Comparison of ENCODE assay signal across 20 cellular contexts in the genomic region with DNA sequence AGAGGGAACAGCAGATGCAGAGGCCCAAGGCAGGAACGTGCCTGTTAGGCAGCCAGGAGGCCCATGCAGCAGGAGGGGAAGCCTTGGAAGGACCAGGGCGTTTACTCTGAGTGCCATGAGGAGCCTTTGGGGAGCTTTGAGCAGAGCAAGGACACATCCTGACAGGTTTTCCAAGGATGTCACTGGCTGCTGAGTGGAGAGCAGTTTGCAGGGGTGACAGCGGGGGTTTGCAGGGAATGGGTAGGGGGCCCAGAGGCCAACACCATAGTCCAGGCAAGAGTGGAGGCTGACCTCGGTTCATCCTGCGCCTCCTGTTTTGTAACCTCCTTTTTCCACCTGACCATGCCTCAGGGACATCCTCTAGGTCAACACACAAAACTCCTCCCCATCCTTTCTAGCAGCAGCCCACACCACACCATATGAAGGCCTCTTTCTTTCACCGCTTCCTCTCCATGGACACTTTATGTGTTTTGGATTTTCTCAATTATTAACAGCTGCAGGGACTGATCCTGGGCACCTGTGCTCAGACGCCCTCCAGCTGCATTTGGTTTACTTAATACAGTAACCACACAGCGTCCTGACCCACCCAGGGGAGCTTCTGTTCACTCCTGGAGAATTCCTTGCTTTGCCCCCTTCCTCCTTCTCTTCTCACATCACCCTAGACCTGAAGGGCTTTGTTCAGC.
DNase-seq lines count a peak whose midpoint lies in the region; ATAC-seq and TF ChIP-seq lines count a peak whose summit lies in the region.
"Had no signal": no experiment of that assay in that cellular context is flagged by ENCODE, and none has a peak within 500 bp of the region (broad histone marks: within the 10 kb centered on the region; RNA-seq: fewer than 3 reads in every experiment).

No MANE protein-coding gene starts in this region.

- no peaks in the 10 kb centered on the region for H3K36me3 Mint-ChIP-seq in activated T-helper 1 cell treated with anti-CD3 and anti-CD28 coated beads, Interleukin-12 subunit alpha, Interleukin-12 subunit beta, Interleukin-2, Interleukin-4 antibody, amounts not matched to agents 30 ng/mL and 10 ng/mL and 1 ng/mL, durations not matched to agents 14 hours and 24 hours and 36 hours (ENCODE audit: low read depth)
- H3K36me3 Mint-ChIP-seq in glutamatergic neuron (ENCODE audit: unreplicated experiment), result no peaks in the 10 kb centered on the region
- H3K36me3 Mint-ChIP-seq in activated T-helper 17 cell treated with anti-CD3 and anti-CD28 coated beads, Interleukin-2, amount 50 U/mL, for 72 hours (ENCODE audit: low read depth), result no peaks in the 10 kb centered on the region
- H3K36me3 Mint-ChIP-seq: CD8-positive, alpha-beta memory T cell had no signal

- POLR2A ChIA-PET in HEK293 (lab: Yijun Ruan, JAX) (no interaction called here), OCI-LY7 (lab: Charles Lee) (no interaction called here)

- no peak overlapping the region for H3K27ac ChIP-seq in BLaER1 treated with 17β-estradiol and CSF1 and Interleukin-3, amounts not matched to agents 10 nM and 100 nM
- no peak overlapping the region for H3K27ac ChIP-seq in HEK293 (ENCODE audit: extremely low read depth, low read depth, low read length)
- no peak overlapping the region for H3K27ac ChIP-seq in lung (ENCODE audit: low read depth in 1 of 2, low read length in 1 of 2)
- no peak overlapping the region for H3K27ac ChIP-seq in OCI-LY7 (ENCODE audit: low read depth, low read length, poor library complexity, severe bottlenecking)
- H3K27ac ChIP-seq in prostate gland, result no peak overlapping the region
- H3K27ac ChIP-seq: SJSA1 had no signal

- peak overlapping the region in 8 of 11 experiments; percentile 1 to 59 (median 22); a peak in 7 of 22 replicates for H3K4me2 ChIP-seq in BLaER1 treated with 17β-estradiol and CSF1 and Interleukin-3, amounts not matched to agents 10 nM and 100 nM
- no peak overlapping the region for H3K4me2 ChIP-seq in OCI-LY7 (ENCODE audit: low read length)

- no peak overlapping the region for H3K4me3 ChIP-seq in BLaER1 treated with 17β-estradiol and CSF1 and Interleukin-3, amounts not matched to agents 10 nM and 100 nM
- H3K4me3 ChIP-seq in HEK293 (ENCODE audit: low read depth, low read length) (no peak overlapping the region), lung (no peak overlapping the region), OCI-LY7 (ENCODE audit: low read depth, low read length, poor library complexity, severe bottlenecking) (no peak overlapping the region), prostate gland (no peak overlapping the region)
- H3K4me3 ChIP-seq: SJSA1 had no signal

- no peaks in the 10 kb centered on the region for H3K36me3 ChIP-seq in BLaER1 treated with 17β-estradiol and CSF1 and Interleukin-3, amounts not matched to agents 10 nM and 100 nM
- H3K36me3 ChIP-seq in HEK293 (ENCODE audit: control insufficient read depth in 2 of 2, insufficient read depth in 1 of 2, low read length in 2 of 2) (no peaks in the 10 kb centered on the region), lung (ENCODE audit: control insufficient read depth in 2 of 2, insufficient read depth in 2 of 2, low read length in 2 of 2) (no peaks in the 10 kb centered on the region), OCI-LY7 (ENCODE audit: insufficient read depth, low read length) (no peaks in the 10 kb centered on the region), prostate gland (no peaks in the 10 kb centered on the region)
- H3K36me3 ChIP-seq: SJSA1 had no signal

- peaks cover 31% of the 10 kb centered on the region for H3K4me1 Mint-ChIP-seq in activated T-helper 1 cell treated with anti-CD3 and anti-CD28 coated beads, Interleukin-12 subunit alpha, Interleukin-12 subunit beta, Interleukin-2, Interleukin-4 antibody, amounts not matched to agents 30 ng/mL and 10 ng/mL and 1 ng/mL, durations not matched to agents 14 hours and 24 hours and 36 hours (ENCODE audit: low read depth)
- peaks cover 13% of the 10 kb centered on the region for H3K4me1 Mint-ChIP-seq in glutamatergic neuron (ENCODE audit: low read depth, unreplicated experiment)
- peaks cover 43% of the 10 kb centered on the region for H3K4me1 Mint-ChIP-seq in activated T-helper 17 cell treated with anti-CD3 and anti-CD28 coated beads, Interleukin-2, amount 50 U/mL, for 72 hours

- H3K9me3 Mint-ChIP-seq in activated T-helper 1 cell treated with anti-CD3 and anti-CD28 coated beads, Interleukin-12 subunit alpha, Interleukin-12 subunit beta, Interleukin-2, Interleukin-4 antibody, amounts not matched to agents 30 ng/mL and 10 ng/mL and 1 ng/mL, durations not matched to agents 14 hours and 24 hours and 36 hours, result no peaks in the 10 kb centered on the region
- peaks cover 9% of the 10 kb centered on the region for H3K9me3 Mint-ChIP-seq in glutamatergic neuron (ENCODE audit: unreplicated experiment)
- H3K9me3 Mint-ChIP-seq in activated T-helper 17 cell treated with anti-CD3 and anti-CD28 coated beads, Interleukin-2, amount 50 U/mL, for 72 hours, result no peaks in the 10 kb centered on the region

- H3K4me1 ChIP-seq in BLaER1 treated with 17β-estradiol and CSF1 and Interleukin-3, amounts not matched to agents 10 nM and 100 nM, result peaks cover 17 to 60% (median 33%) of the 10 kb centered on the region in 10 experiments
- H3K4me1 ChIP-seq in HEK293 (ENCODE audit: control insufficient read depth, insufficient read depth, low read length) (no peaks in the 10 kb centered on the region), lung (ENCODE audit: control insufficient read depth in 2 of 2, insufficient read depth in 2 of 2, low read length in 2 of 2) (no peaks in the 10 kb centered on the region), OCI-LY7 (ENCODE audit: insufficient read depth, low read length, poor library complexity, severe bottlenecking) (no peaks in the 10 kb centered on the region), prostate gland (replicated peaks) (no peaks in the 10 kb centered on the region)

- peaks cover 5% of the 10 kb centered on the region for H3K27me3 Mint-ChIP-seq in activated T-helper 1 cell treated with anti-CD3 and anti-CD28 coated beads, Interleukin-12 subunit alpha, Interleukin-12 subunit beta, Interleukin-2, Interleukin-4 antibody, amounts not matched to agents 30 ng/mL and 10 ng/mL and 1 ng/mL, durations not matched to agents 14 hours and 24 hours and 36 hours (ENCODE audit: insufficient read depth)
- H3K27me3 Mint-ChIP-seq in glutamatergic neuron (ENCODE audit: unreplicated experiment), result peaks cover 4% of the 10 kb centered on the region
- H3K27me3 Mint-ChIP-seq in activated T-helper 17 cell treated with anti-CD3 and anti-CD28 coated beads, Interleukin-2, amount 50 U/mL, for 72 hours, result peaks cover 9% of the 10 kb centered on the region

- H3K9ac ChIP-seq in BLaER1 treated with 17β-estradiol and CSF1 and Interleukin-3, amounts not matched to agents 10 nM and 100 nM, result no peak overlapping the region

- H3K79me2 ChIP-seq in OCI-LY7 (ENCODE audit: insufficient read depth, low read depth, low read length), result no peaks in the 10 kb centered on the region

- no peak for ATAC-seq in lung (ENCODE audit: insufficient read depth, low FRiP score)
- ATAC-seq in activated T-helper 17 cell treated with anti-CD3 and anti-CD28 coated beads, Interleukin-2, amount 50 U/mL, for 72 hours (replicated peaks), result no peak
- ATAC-seq: Panc1 had no signal

- no peak overlapping the region for H3K4me3 Mint-ChIP-seq in activated T-helper 1 cell treated with anti-CD3 and anti-CD28 coated beads, Interleukin-12 subunit alpha, Interleukin-12 subunit beta, Interleukin-2, Interleukin-4 antibody, amounts not matched to agents 30 ng/mL and 10 ng/mL and 1 ng/mL, durations not matched to agents 14 hours and 24 hours and 36 hours
- no peak overlapping the region for H3K4me3 Mint-ChIP-seq in glutamatergic neuron (ENCODE audit: unreplicated experiment)
- H3K4me3 Mint-ChIP-seq in activated T-helper 17 cell treated with anti-CD3 and anti-CD28 coated beads, Interleukin-2, amount 50 U/mL, for 72 hours, result no peak overlapping the region
- H3K4me3 Mint-ChIP-seq: CD8-positive, alpha-beta memory T cell had no signal

- no peaks in the 10 kb centered on the region for H3K9me2 ChIP-seq in OCI-LY7 (ENCODE audit: insufficient read depth, low read length)

- TF ChIP-seq CTCF in HEK293 (tag by site-specific recombination; IDR thresholded peaks at IDR 0.05) (no peak), lung (IDR thresholded peaks at IDR 0.05; ENCODE audit: control extremely low read depth, extremely low read depth) (no peak), glutamatergic neuron (IDR thresholded peaks at IDR 0.05; ENCODE audit: partially characterized antibody, unreplicated experiment) (no peak), OCI-LY7 (conservative IDR thresholded peaks at IDR 0.05; ENCODE audit: low read length) (no peak), prostate gland (IDR thresholded peaks at IDR 0.05) (no peak)

- peaks cover 0 to 3% (median under 1%) of the 10 kb centered on the region in 11 experiments; a peak in 8 of 22 replicates for H3K9me3 ChIP-seq in BLaER1 treated with 17β-estradiol and CSF1 and Interleukin-3, amounts not matched to agents 10 nM and 100 nM (replicated peaks in 1 of 11)
- H3K9me3 ChIP-seq in HEK293 (ENCODE audit: control insufficient read depth, insufficient read depth, low read depth, low read length), result no peaks in the 10 kb centered on the region
- no peaks in the 10 kb centered on the region for H3K9me3 ChIP-seq in lung (ENCODE audit: control insufficient read depth in 2 of 2, insufficient read depth in 1 of 2, low read length in 1 of 2)
- H3K9me3 ChIP-seq in OCI-LY7 (ENCODE audit: low read length), result no peaks in the 10 kb centered on the region
- H3K9me3 ChIP-seq in prostate gland, result no peaks in the 10 kb centered on the region
- H3K9me3 ChIP-seq: SJSA1 had no signal

- WGBS in lung, 2 donors, result 80 to 85% methylated on average over 8 of the region's 8 CpGs
- 69% methylated on average over 8 of the region's 8 CpGs for WGBS in prostate gland

- TF ChIP-seq POLR2A in prostate gland (IDR thresholded peaks at IDR 0.05), result no peak

- BruUV-seq in OCI-LY7 (replicated peaks; lab: Mats Ljungman, UMichigan), result no TSS peak

- intact Hi-C loops in activated T-helper 1 cell treated with anti-CD3 and anti-CD28 coated beads, Interleukin-12 subunit alpha, Interleukin-12 subunit beta, Interleukin-2, Interleukin-4 antibody, amounts not matched to agents 30 ng/mL and 10 ng/mL and 1 ng/mL, durations not matched to agents 14 hours and 24 hours and 36 hours (cut with micrococcal nuclease), result no loop called here
- intact Hi-C loops in OCI-LY7 (cut with micrococcal nuclease; ENCODE audit: unreplicated experiment) (no loop called here), prostate gland (cut with DNase I) (no loop called here)

- CTCF ChIA-PET in HEK293 (lab: Yijun Ruan, JAX), result no interaction called here
- CTCF ChIA-PET in OCI-LY7 (lab: Charles Lee; ENCODE audit: unreplicated experiment), result no interaction called here

- no peak overlapping the region for H2AFZ ChIP-seq in OCI-LY7 (ENCODE audit: low read length)

- H3K27ac Mint-ChIP-seq in activated T-helper 1 cell treated with anti-CD3 and anti-CD28 coated beads, Interleukin-12 subunit alpha, Interleukin-12 subunit beta, Interleukin-2, Interleukin-4 antibody, amounts not matched to agents 30 ng/mL and 10 ng/mL and 1 ng/mL, durations not matched to agents 14 hours and 24 hours and 36 hours, result peak overlapping the region; percentile 50
- H3K27ac Mint-ChIP-seq in glutamatergic neuron (ENCODE audit: unreplicated experiment), result no peak overlapping the region
- H3K27ac Mint-ChIP-seq in activated T-helper 17 cell treated with anti-CD3 and anti-CD28 coated beads, Interleukin-2, amount 50 U/mL, for 72 hours, result no peak overlapping the region

- no peak for DNase-seq in activated T-helper 1 cell treated with anti-CD3 and anti-CD28 coated beads, Interleukin-12 subunit alpha, Interleukin-12 subunit beta, Interleukin-2, Interleukin-4 antibody, amounts not matched to agents 30 ng/mL and 10 ng/mL and 1 ng/mL, durations not matched to agents 14 hours and 24 hours and 36 hours (ENCODE audit: low spot score)
- DNase-seq in lung (ENCODE audit: low spot score) (peak; percentile 17), glutamatergic neuron (no peak), OCI-LY7 (ENCODE audit: low spot score) (no peak), prostate gland (ENCODE audit: low spot score) (no peak)
- DNase-seq: C1 segment of cervical spinal cord; Calu3; CD8-positive, alpha-beta memory T cell; DMS153; KBM-7; MM.1S; NCI-H1048; NCI-H1417 treated with DMSO at 0.1 percent for 48 hours; NCI-H187 treated with DMSO at 0.1 percent for 48 hours; NCI-H345 had no signal

- no peaks in the 10 kb centered on the region for H4K20me1 ChIP-seq in BLaER1 treated with 17β-estradiol and CSF1 and Interleukin-3, amounts not matched to agents 10 nM and 100 nM
- no peaks in the 10 kb centered on the region for H4K20me1 ChIP-seq in OCI-LY7 (ENCODE audit: insufficient read depth, low read length)

- no peaks in the 10 kb centered on the region for H3K27me3 ChIP-seq in BLaER1 treated with 17β-estradiol and CSF1 and Interleukin-3, amounts not matched to agents 10 nM and 100 nM
- H3K27me3 ChIP-seq in lung (ENCODE audit: control insufficient read depth, insufficient read depth), result no peaks in the 10 kb centered on the region
- no peaks in the 10 kb centered on the region for H3K27me3 ChIP-seq in prostate gland (replicated peaks; ENCODE audit: insufficient read depth)
- H3K27me3 ChIP-seq: SJSA1 had no signal
